17 cellular contexts compared by ENCODE assay signal in genomic region chr7:136348542-136348941, GRCh38.
DNase-seq lines count a peak whose midpoint lies in the region; ATAC-seq and TF ChIP-seq lines count a peak whose summit lies in the region.
"Had no signal": no experiment of that assay in that cellular context is flagged by ENCODE, and none has a peak within 500 bp of the region (broad histone marks: within the 10 kb centered on the region; RNA-seq: fewer than 3 reads in every experiment).

No MANE protein-coding gene starts in this region.

- no peak for TF ChIP-seq CTCF in heart left ventricle (IDR thresholded peaks at IDR 0.05)
- no peak for TF ChIP-seq CTCF in ovary (IDR thresholded peaks at IDR 0.05)

- no peak for TF ChIP-seq POLR2A in heart left ventricle (IDR thresholded peaks at IDR 0.05)
- TF ChIP-seq POLR2A in ovary (IDR thresholded peaks at IDR 0.05), result no peak

- H3K27ac ChIP-seq in heart left ventricle, result peak overlapping the region in 6 of 12 donors; percentile 12 to 70 (median 42)
- H3K27ac ChIP-seq in ovary, result no peak overlapping the region
- H3K27ac ChIP-seq: 22Rv1, A549, BLaER1, HL-60 had no signal

- ATAC-seq in left cardiac atrium, result no peak
- ATAC-seq in heart left ventricle, result peak; percentile 94 to 98 (median 97)
- ATAC-seq in GM21381 (IDR thresholded peaks at IDR 0.05; ENCODE audit: unreplicated experiment), result no peak
- ATAC-seq: A549 had no signal

- WGBS in heart left ventricle, 4 donors, result 30 to 48% (median 41%) methylated on average over 6 to 7 of the region's 7 CpGs
- 78 to 80% (median 79%) methylated on average over 7 of the region's 7 CpGs for WGBS in ovary, 3 donors

- peaks cover 0 to 7% (median 0%) of the 10 kb centered on the region in 12 donors for H3K4me1 ChIP-seq in heart left ventricle
- H3K4me1 ChIP-seq in ovary (ENCODE audit: insufficient read depth), result no peaks in the 10 kb centered on the region
- H3K4me1 ChIP-seq: A549, BLaER1 had no signal

- H3K4me3 ChIP-seq in heart left ventricle (no peak overlapping the region), ovary (no peak overlapping the region)
- H3K4me3 ChIP-seq: A549, BLaER1 had no signal

- no peaks in the 10 kb centered on the region for H3K9me3 ChIP-seq in heart left ventricle
- no peaks in the 10 kb centered on the region for H3K9me3 ChIP-seq in ovary
- H3K9me3 ChIP-seq: A549, BLaER1 had no signal

- DNase-seq in NCI-H2029 (lab: John Stamatoyannopoulos, UW) (peak; percentile 4), NCI-H2029 treated with DMSO at 0.1 percent for 48 hours (lab: John Stamatoyannopoulos, UW) (no peak), cardiac septum (ENCODE audit: low spot score) (peak; percentile 75), left cardiac atrium (no peak), heart left ventricle (peak; percentile 36 to 87 (median 64)), ovary (no peak), AML-193 (lab: John Stamatoyannopoulos, UW) (no peak)
- DNase-seq: CD4-positive, alpha-beta memory T cell; DMS153; DMS79; GDM1; HCEC 1CT had no signal

- H3K36me3 ChIP-seq in heart left ventricle, result no peaks in the 10 kb centered on the region
- H3K36me3 ChIP-seq in ovary, result no peaks in the 10 kb centered on the region
- H3K36me3 ChIP-seq: BLaER1 had no signal

- intact Hi-C loops in cardiac septum (cut with DNase I) (loop anchor here (10.0 kb wide), 1 partner anchor 314 kb away; no protein-coding TSS in a partner anchor), left cardiac atrium (cut with DNase I) (no loop called here), heart left ventricle (cut with DNase I) (loop anchor here in 1 of 10 donors (2.0 kb wide), 1 partner anchor 316 kb away; no protein-coding TSS in a partner anchor), ovary (cut with DNase I) (no loop called here)

- no peaks in the 10 kb centered on the region for H3K27me3 ChIP-seq in heart left ventricle
- no peaks in the 10 kb centered on the region for H3K27me3 ChIP-seq in ovary
- H3K27me3 ChIP-seq: BLaER1 had no signal

- TF ChIP-seq EP300 in ovary (IDR thresholded peaks at IDR 0.05), result no peak

Comparison
In these comparisons a context has a peak if more than half of its experiments do, and no peak if none do; other contexts are left out.
1. DNase-seq: peak in NCI-H2029 (single experiment), cardiac septum (single experiment) and heart left ventricle (5 of 5); none in NCI-H2029 treated with DMSO at 0.1 percent for 48 hours (single experiment), left cardiac atrium (single experiment), ovary (0 of 5) and AML-193 (0 of 2).
2. ATAC-seq: peak in heart left ventricle (4 of 4); none in left cardiac atrium (0 of 2) and GM21381 (single experiment).